In the genomic region with DNA sequence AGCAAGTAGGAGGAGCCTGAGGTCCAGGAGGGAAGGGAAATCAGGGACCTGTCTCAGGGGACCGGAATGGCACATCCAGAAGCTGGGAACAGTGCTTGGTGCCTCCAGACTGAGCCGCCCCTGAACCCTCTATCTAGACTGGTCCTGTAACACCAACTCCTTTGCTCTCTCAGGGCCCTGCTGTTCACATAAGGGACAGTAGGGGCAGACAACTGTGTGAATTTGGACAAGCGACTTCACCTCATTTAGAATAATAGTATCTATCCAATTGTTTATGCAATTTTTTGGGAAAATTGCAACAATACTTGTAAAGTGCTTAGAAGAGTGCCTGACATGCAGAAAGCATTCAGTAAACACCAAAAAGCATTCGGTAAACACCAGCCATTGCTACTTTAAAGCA, we compare ENCODE assay signal across 16 cellular contexts. TPM values are rescaled to one million over a fixed set of nuclear protein-coding genes. Genes with fewer than 3 reads are reported as not detected.
DNase-seq lines count a peak whose midpoint lies in the region; ATAC-seq, FAIRE-seq and TF ChIP-seq lines count a peak whose summit lies in the region.
"Had no signal": no experiment of that assay in that cellular context is flagged by ENCODE, and none has a peak within 500 bp of the region (broad histone marks: within the 10 kb centered on the region; RNA-seq: fewer than 3 reads in every experiment).

No MANE protein-coding gene starts in this region.

- no peaks in the 10 kb centered on the region for H3K4me1 Mint-ChIP-seq in mesothelial cell of epicardium
- H3K4me1 Mint-ChIP-seq in activated CD4-positive, alpha-beta memory T cell treated with anti-CD3 and anti-CD28 coated beads, Interleukin-2, amount 10 ng/mL, durations not matched to agents 7 days and 5 days: no peaks in the 10 kb centered on the region

- no peak for TF ChIP-seq EP300 in GM12878 (IDR thresholded peaks at IDR 0.05; ENCODE audit: borderline replicate concordance in 1 of 2, control insufficient read depth in 1 of 2, low read depth in 2 of 2, low read length in 2 of 2)

- DNase-seq in KBM-7 (peak; percentile 12), GM12878 (ENCODE audit: low read depth, low spot score) (no peak), mesothelial cell of epicardium (ENCODE audit: low spot score in 2 of 2, unreplicated experiment in 2 of 2) (no peak), NOMO-1 (lab: John Stamatoyannopoulos, UW; ENCODE audit: unreplicated experiment in 2 of 2) (no peak)
- no peak for DNase-seq in stimulated activated CD4-positive, alpha-beta T cell treated with anti-CD3 and anti-CD28 coated beads, Interleukin-4, amount 100 ng/mL, for 24 hours
- no peak for DNase-seq in activated CD4-positive, alpha-beta memory T cell treated with anti-CD3 and anti-CD28 coated beads, Interleukin-2, amount 10 ng/mL, durations not matched to agents 7 days and 5 days
- DNase-seq: activated CD4-positive, alpha-beta T cell treated with anti-CD3 and anti-CD28 coated beads for 4 hours; activated gamma-delta T cell treated with Interleukin-2 at 50 U/mL for 16 hours; DMS79; heart right ventricle; SHP77; sigmoid colon; upper lobe of right lung had no signal

- H3K27ac ChIP-seq in DOHH2 (ENCODE audit: low read depth, low read length) (no peak overlapping the region), GM12878 (ENCODE audit: control insufficient read depth, insufficient read depth) (no peak overlapping the region)
- H3K27ac ChIP-seq: heart right ventricle, sigmoid colon, upper lobe of right lung had no signal

- in situ Hi-C loops in KBM-7 (cut with MboI; ENCODE audit: low pct_unique_long_range_greater_than_20kb, low sequenced_read_pairs): no loop called here
- in situ Hi-C loops in GM12878 (cut with MboI): no loop called here

- H3K27me3 ChIP-seq in DOHH2 (ENCODE audit: control insufficient read depth, low read length) (no peaks in the 10 kb centered on the region), GM12878 (replicated peaks in 1 of 2; ENCODE audit: control insufficient read depth in 2 of 2, insufficient read depth in 2 of 2, low read length in 1 of 2) (no peaks in the 10 kb centered on the region)
- H3K27me3 ChIP-seq: heart right ventricle, sigmoid colon, upper lobe of right lung had no signal

- no peaks in the 10 kb centered on the region for H3K9me3 Mint-ChIP-seq in mesothelial cell of epicardium
- no peaks in the 10 kb centered on the region for H3K9me3 Mint-ChIP-seq in activated CD4-positive, alpha-beta memory T cell treated with anti-CD3 and anti-CD28 coated beads, Interleukin-2, amount 10 ng/mL, durations not matched to agents 7 days and 5 days
- H3K9me3 Mint-ChIP-seq: dendritic cell treated with granulocyte-macrophage colony-stimulating factor and Interleukin-4, amounts not matched to agents 40 ng/mL and 50 ng/mL, for 4 days; IgD-negative memory B cell had no signal

- peaks cover 91% of the 10 kb centered on the region for H3K36me3 ChIP-seq in DOHH2 (ENCODE audit: control insufficient read depth, low read length)
- peaks cover 31 to 43% of the 10 kb centered on the region in 2 experiments for H3K36me3 ChIP-seq in GM12878 (ENCODE audit: control insufficient read depth in 2 of 2, insufficient read depth in 2 of 2, low read length in 1 of 2)

- H3K4me2 ChIP-seq in DOHH2 (ENCODE audit: low read length): no peak overlapping the region
- H3K4me2 ChIP-seq in GM12878 (ENCODE audit: control insufficient read depth, insufficient read depth): no peak overlapping the region

- no peak overlapping the region for H3K4me3 Mint-ChIP-seq in mesothelial cell of epicardium
- no peak overlapping the region for H3K4me3 Mint-ChIP-seq in activated CD4-positive, alpha-beta memory T cell treated with anti-CD3 and anti-CD28 coated beads, Interleukin-2, amount 10 ng/mL, durations not matched to agents 7 days and 5 days
- H3K4me3 Mint-ChIP-seq: dendritic cell treated with granulocyte-macrophage colony-stimulating factor and Interleukin-4, amounts not matched to agents 40 ng/mL and 50 ng/mL, for 4 days; IgD-negative memory B cell had no signal

- H2AFZ ChIP-seq in GM12878 (ENCODE audit: control insufficient read depth, low read depth, low read length): no peak overlapping the region

- no peak overlapping the region for H3K27ac Mint-ChIP-seq in mesothelial cell of epicardium
- H3K27ac Mint-ChIP-seq in activated CD4-positive, alpha-beta memory T cell treated with anti-CD3 and anti-CD28 coated beads, Interleukin-2, amount 10 ng/mL, durations not matched to agents 7 days and 5 days: no peak overlapping the region
- H3K27ac Mint-ChIP-seq: dendritic cell treated with granulocyte-macrophage colony-stimulating factor and Interleukin-4, amounts not matched to agents 40 ng/mL and 50 ng/mL, for 4 days; IgD-negative memory B cell had no signal

- H3K4me3 ChIP-seq in DOHH2 (ENCODE audit: low read length) (no peak overlapping the region), GM12878 (no peak overlapping the region)
- H3K4me3 ChIP-seq: heart right ventricle, sigmoid colon, upper lobe of right lung had no signal

- CTCF ChIA-PET in GM12878 (lab: Yijun Ruan, JAX): interaction anchor here (1.0 to 1.5 kb wide), 2 partner anchors 16 to 32 kb away, joined by 3 read pairs; a partner anchor contains a TSS
- CTCF ChIA-PET in activated CD4-positive, alpha-beta memory T cell treated with anti-CD3 and anti-CD28 coated beads, Interleukin-2, amount 10 ng/mL, durations not matched to agents 7 days and 5 days (lab: Charles Lee): interaction anchor here (1.3 kb wide), 1 partner anchor 32 kb away, joined by 3 read pairs; no protein-coding TSS in a partner anchor

- POLR2A ChIA-PET in GM12878 (lab: Charles Lee): no interaction called here
- POLR2A ChIA-PET in activated CD4-positive, alpha-beta memory T cell treated with anti-CD3 and anti-CD28 coated beads, Interleukin-2, amount 10 ng/mL, durations not matched to agents 7 days and 5 days (lab: Charles Lee): no interaction called here

- peaks cover 44% of the 10 kb centered on the region for H3K36me3 Mint-ChIP-seq in mesothelial cell of epicardium
- H3K36me3 Mint-ChIP-seq in activated CD4-positive, alpha-beta memory T cell treated with anti-CD3 and anti-CD28 coated beads, Interleukin-2, amount 10 ng/mL, durations not matched to agents 7 days and 5 days (ENCODE audit: low read depth): peaks cover 68% of the 10 kb centered on the region

- RAD21 ChIA-PET in GM12878 (lab: Charles Lee; ENCODE audit: unreplicated experiment): no interaction called here

- H3K79me2 ChIP-seq in DOHH2 (ENCODE audit: control insufficient read depth, low read length) (no peaks in the 10 kb centered on the region; the same call in 1 of the 2 replicates), GM12878 (ENCODE audit: control insufficient read depth, insufficient read depth, low read length) (no peaks in the 10 kb centered on the region)

- H3F3A ChIP-seq in DOHH2 (ENCODE audit: control insufficient read depth, insufficient read depth): no peaks in the 10 kb centered on the region

- no TSS peak for BruUV-seq in GM12878 (replicated peaks; lab: Mats Ljungman, UMichigan)

- TF ChIP-seq CTCF in DOHH2 (IDR thresholded peaks at IDR 0.05; ENCODE audit: low read depth, low read length, poor library complexity, severe bottlenecking): peak; percentile 41
- peak; percentile 4 to 46 (median 41); a peak in 4 of 6 replicates for TF ChIP-seq CTCF in GM12878 (IDR thresholded peaks at IDR 0.05 in 2 of 3, conservative IDR thresholded peaks at IDR 0.05 in 1 of 3; ENCODE audit: control insufficient read depth in 2 of 3, extremely low read depth in 1 of 3, insufficient read depth in 1 of 3, low read depth in 3 of 3, low read length in 3 of 3)
- TF ChIP-seq CTCF in mesothelial cell of epicardium (IDR thresholded peaks at IDR 0.05; ENCODE audit: unreplicated experiment): peak; percentile 17

- H3K4me1 ChIP-seq in DOHH2 (ENCODE audit: control insufficient read depth, low read length): no peaks in the 10 kb centered on the region
- H3K4me1 ChIP-seq in GM12878 (ENCODE audit: control insufficient read depth, insufficient read depth, low read length): no peaks in the 10 kb centered on the region
- H3K4me1 ChIP-seq: heart right ventricle, sigmoid colon, upper lobe of right lung had no signal

- H3K9me2 ChIP-seq in DOHH2 (replicated peaks; ENCODE audit: control insufficient read depth, low read length): no peaks in the 10 kb centered on the region

- no peak for TF ChIP-seq RAD21 in GM12878 (IDR thresholded peaks at IDR 0.05; ENCODE audit: insufficient read depth, low read depth, low read length)

- intact Hi-C loops in GM12878 (cut with micrococcal nuclease; ENCODE audit: unreplicated experiment): no loop called here

- H3K9me3 ChIP-seq in DOHH2 (ENCODE audit: control insufficient read depth, insufficient read depth, low read length): no peaks in the 10 kb centered on the region
- no peaks in the 10 kb centered on the region for H3K9me3 ChIP-seq in GM12878 (replicated peaks; ENCODE audit: control insufficient read depth, insufficient read depth, low read length)
- H3K9me3 ChIP-seq: heart right ventricle, sigmoid colon, upper lobe of right lung had no signal

- H3K27me3 Mint-ChIP-seq in mesothelial cell of epicardium (ENCODE audit: low read depth): no peaks in the 10 kb centered on the region
- H3K27me3 Mint-ChIP-seq in activated CD4-positive, alpha-beta memory T cell treated with anti-CD3 and anti-CD28 coated beads, Interleukin-2, amount 10 ng/mL, durations not matched to agents 7 days and 5 days: no peaks in the 10 kb centered on the region
- H3K27me3 Mint-ChIP-seq: dendritic cell treated with granulocyte-macrophage colony-stimulating factor and Interleukin-4, amounts not matched to agents 40 ng/mL and 50 ng/mL, for 4 days; IgD-negative memory B cell had no signal

- peak; percentile 68 for ATAC-seq in GM12878
- ATAC-seq: upper lobe of right lung had no signal

- H4K20me1 ChIP-seq in DOHH2 (ENCODE audit: control insufficient read depth, insufficient read depth, low read depth, low read length) (no peaks in the 10 kb centered on the region), GM12878 (ENCODE audit: control insufficient read depth, insufficient read depth) (no peaks in the 10 kb centered on the region)

- FAIRE-seq in GM12878 (lab: Jason Lieb, UNC): no peak

- TF ChIP-seq POLR2A in GM12878 (IDR thresholded peaks at IDR 0.05; ENCODE audit: low read depth, low read length): no peak

- no peak overlapping the region for H3K9ac ChIP-seq in GM12878 (ENCODE audit: control insufficient read depth, insufficient read depth, low read length)

- SMC1A ChIA-PET in GM12878 (lab: Charles Lee; ENCODE audit: uncharacterized antibody, unreplicated experiment): interaction anchor here (0.8 kb wide), 1 partner anchor 54 kb away, joined by 3 read pairs; no protein-coding TSS in a partner anchor

- 98% methylated on average over 4 of the region's 4 CpGs for WGBS in GM12878 (ENCODE audit: insufficient coverage, insufficient replicate concordance, low lambda C conversion rate, missing lambda C conversion rate)

RNA-seq across cellular contexts. Expression of a gene that starts 14.0 kb away (rescaled TPM):
- total RNA-seq in GM12878 (2013; cell fraction: nucleolus; rRNA removed): 125 and 148 TPM in 2 replicates
- total RNA-seq in GM12878 (2014; rRNA removed) (41.3 and 51.1 TPM in 2 replicates), GM12878 (2014; rRNA removed; fragmentation: Illumina TruSeq; extraction: Trizol) (30.3 and 33.9 TPM in 2 replicates), GM12878 (2021) (107 and 109 TPM in 2 replicates), mesothelial cell of epicardium (89.3 to 93.4 TPM (median 92.6 TPM) in 3 replicates)
- 39.2 TPM for polyA plus RNA-seq in GM12878 (2011; ENCODE audit: low read depth)
- polyA plus RNA-seq in GM12878 (2011; rRNA removed) (65.6 and 105 TPM in 2 replicates), GM12878 (2014; fragmentation: Illumina TruSeq; extraction: Trizol) (46.5 and 72.4 TPM in 2 replicates), GM12878 (2014; fragmentation: Nextera tagmentation; extraction: Ambion mirVana) (under 1 TPM; 0.49 to 0.79 TPM), GM12878 (2014; rRNA removed) (88.0 and 99.6 TPM in 2 replicates), GM12878 (2016; fragmentation: Nextera tagmentation; extraction: Ambion mirVana) (10 to 100 TPM; 30.4 to 30.8 TPM)
- polyA plus RNA-seq in GM12878 (2011; cell fraction: cytosol; rRNA removed): 89.6 and 90.4 TPM in 2 replicates
- 259 and 261 TPM in 2 replicates for polyA plus RNA-seq in GM12878 (2011; cell fraction: nucleus; rRNA removed)
- 59.8 and 68.6 TPM in 2 replicates for polyA plus RNA-seq in GM12878 (2012)
- 126 and 141 TPM in 2 replicates for polyA minus RNA-seq in GM12878 (2011; rRNA and poly(A)+ RNA removed)
- 41.4 and 56.8 TPM in 2 replicates for polyA minus RNA-seq in GM12878 (2011; cell fraction: cytosol; rRNA and poly(A)+ RNA removed)
- polyA minus RNA-seq in GM12878 (2011; cell fraction: nucleus; rRNA and poly(A)+ RNA removed): 34.8 and 61.6 TPM in 2 replicates
- total RNA-seq in activated CD4-positive, alpha-beta memory T cell treated with anti-CD3 and anti-CD28 coated beads, Interleukin-2, amount 10 ng/mL, durations not matched to agents 7 days and 5 days: 10 to 100 TPM; 88.3 to 89.2 TPM

RNA-seq across cellular contexts. Expression of a gene that starts 15.2 kb away (rescaled TPM):
- 0.44 TPM in 1 of 2 replicates, not detected in the other for total RNA-seq in GM12878 (2013; cell fraction: nucleolus; rRNA removed)
- total RNA-seq in GM12878 (2014; rRNA removed) (0.11 TPM in 2 replicates), GM12878 (2014; rRNA removed; fragmentation: Illumina TruSeq; extraction: Trizol) (0.09 TPM in 1 of 2 replicates, not detected in the other), GM12878 (2021) (0.31 TPM in 1 of 2 replicates, not detected in the other), mesothelial cell of epicardium (not detected in 3 replicates)
- polyA plus RNA-seq in GM12878 (2011; ENCODE audit: low read depth): not detected
- polyA plus RNA-seq in GM12878 (2011; rRNA removed) (0.65 and 0.83 TPM in 2 replicates), GM12878 (2014; fragmentation: Illumina TruSeq; extraction: Trizol) (not detected in 2 replicates), GM12878 (2014; fragmentation: Nextera tagmentation; extraction: Ambion mirVana) (under 1 TPM in 1 of 2 experiments, not detected in 1; 0.04 TPM), GM12878 (2014; rRNA removed) (0.05 TPM in 2 replicates), GM12878 (2016; fragmentation: Nextera tagmentation; extraction: Ambion mirVana) (not detected)
- 0.60 and 1.1 TPM in 2 replicates for polyA plus RNA-seq in GM12878 (2011; cell fraction: cytosol; rRNA removed)
- polyA plus RNA-seq in GM12878 (2011; cell fraction: nucleus; rRNA removed): 0.37 and 0.78 TPM in 2 replicates
- polyA plus RNA-seq in GM12878 (2012): 0.18 TPM in 1 of 2 replicates, not detected in the other
- 0.51 and 0.93 TPM in 2 replicates for polyA minus RNA-seq in GM12878 (2011; rRNA and poly(A)+ RNA removed)
- polyA minus RNA-seq in GM12878 (2011; cell fraction: cytosol; rRNA and poly(A)+ RNA removed): 0.62 TPM in 1 of 2 replicates, not detected in the other
- polyA minus RNA-seq in GM12878 (2011; cell fraction: nucleus; rRNA and poly(A)+ RNA removed): 0.67 TPM in 1 of 2 replicates, not detected in the other
- total RNA-seq in activated CD4-positive, alpha-beta memory T cell treated with anti-CD3 and anti-CD28 coated beads, Interleukin-2, amount 10 ng/mL, durations not matched to agents 7 days and 5 days: not detected
- polyA plus RNA-seq: IgD-negative memory B cell had no signal

RNA-seq across cellular contexts. Expression of a gene that starts 33.8 kb away (rescaled TPM):
- 2.9 and 4.0 TPM in 2 replicates for total RNA-seq in GM12878 (2013; cell fraction: nucleolus; rRNA removed)
- total RNA-seq in GM12878 (2014; rRNA removed) (0.06 and 0.16 TPM in 2 replicates), GM12878 (2014; rRNA removed; fragmentation: Illumina TruSeq; extraction: Trizol) (0.14 and 0.18 TPM in 2 replicates), GM12878 (2021) (0.37 and 0.41 TPM in 2 replicates), mesothelial cell of epicardium (0.44 to 0.56 TPM (median 0.50 TPM) in 3 replicates)
- polyA plus RNA-seq in GM12878 (2011; ENCODE audit: low read depth): not detected
- polyA plus RNA-seq in GM12878 (2011; rRNA removed) (0.06 TPM in 1 of 2 replicates, not detected in the other), GM12878 (2014; fragmentation: Illumina TruSeq; extraction: Trizol) (0.03 TPM in 1 of 2 replicates, not detected in the other), GM12878 (2014; fragmentation: Nextera tagmentation; extraction: Ambion mirVana) (not detected), GM12878 (2014; rRNA removed) (0.29 and 0.37 TPM in 2 replicates), GM12878 (2016; fragmentation: Nextera tagmentation; extraction: Ambion mirVana) (under 1 TPM in 1 of 2 experiments, not detected in 1; 0.25 TPM)
- polyA plus RNA-seq in GM12878 (2011; cell fraction: cytosol; rRNA removed): 0.12 and 0.13 TPM in 2 replicates
- polyA plus RNA-seq in GM12878 (2011; cell fraction: nucleus; rRNA removed): 0.43 and 0.76 TPM in 2 replicates
- polyA plus RNA-seq in GM12878 (2012): 0.14 TPM in 1 of 2 replicates, not detected in the other
- 0.15 and 0.36 TPM in 2 replicates for polyA minus RNA-seq in GM12878 (2011; rRNA and poly(A)+ RNA removed)
- 0.52 TPM in 1 of 2 replicates, not detected in the other for polyA minus RNA-seq in GM12878 (2011; cell fraction: cytosol; rRNA and poly(A)+ RNA removed)
- polyA minus RNA-seq in GM12878 (2011; cell fraction: nucleus; rRNA and poly(A)+ RNA removed): 0.60 and 0.96 TPM in 2 replicates
- under 1 TPM; 0.25 to 0.30 TPM for total RNA-seq in activated CD4-positive, alpha-beta memory T cell treated with anti-CD3 and anti-CD28 coated beads, Interleukin-2, amount 10 ng/mL, durations not matched to agents 7 days and 5 days
- total RNA-seq: sigmoid colon had no signal
- polyA plus RNA-seq: heart right ventricle, IgD-negative memory B cell had no signal

RNA-seq across cellular contexts. Expression of a gene that starts 37.0 kb away (rescaled TPM):
- total RNA-seq in GM12878 (2013; cell fraction: nucleolus; rRNA removed): 15.6 and 16.9 TPM in 2 replicates
- 15.4 and 19.9 TPM in 2 replicates for total RNA-seq in GM12878 (2014; rRNA removed)
- 2.1 and 3.0 TPM in 2 replicates for total RNA-seq in GM12878 (2014; rRNA removed; fragmentation: Illumina TruSeq; extraction: Trizol)
- total RNA-seq in GM12878 (2021): 23.1 and 24.4 TPM in 2 replicates
- 2.0 TPM for polyA plus RNA-seq in GM12878 (2011; ENCODE audit: low read depth)
- 0.76 and 1.9 TPM in 2 replicates for polyA plus RNA-seq in GM12878 (2011; rRNA removed)
- 3.1 and 6.3 TPM in 2 replicates for polyA plus RNA-seq in GM12878 (2011; cell fraction: cytosol; rRNA removed)
- polyA plus RNA-seq in GM12878 (2011; cell fraction: nucleus; rRNA removed): 8.8 and 10.9 TPM in 2 replicates
- polyA plus RNA-seq in GM12878 (2012): 5.4 and 7.5 TPM in 2 replicates
- polyA plus RNA-seq in GM12878 (2014; fragmentation: Illumina TruSeq; extraction: Trizol): 0.30 and 2.0 TPM in 2 replicates
- polyA plus RNA-seq in GM12878 (2014; fragmentation: Nextera tagmentation; extraction: Ambion mirVana): under 1 TPM; 0.31 to 0.69 TPM
- 12.5 and 14.5 TPM in 2 replicates for polyA plus RNA-seq in GM12878 (2014; rRNA removed)
- 1 to 10 TPM; 5.8 to 7.9 TPM for polyA plus RNA-seq in GM12878 (2016; fragmentation: Nextera tagmentation; extraction: Ambion mirVana)
- 2.2 and 5.3 TPM in 2 replicates for polyA minus RNA-seq in GM12878 (2011; rRNA and poly(A)+ RNA removed)
- 5.0 and 5.5 TPM in 2 replicates for polyA minus RNA-seq in GM12878 (2011; cell fraction: cytosol; rRNA and poly(A)+ RNA removed)
- polyA minus RNA-seq in GM12878 (2011; cell fraction: nucleus; rRNA and poly(A)+ RNA removed): 10.6 and 15.7 TPM in 2 replicates
- total RNA-seq in mesothelial cell of epicardium: 33.8 to 34.6 TPM (median 34.1 TPM) in 3 replicates
- 10 to 100 TPM; 16.9 to 17.6 TPM for total RNA-seq in activated CD4-positive, alpha-beta memory T cell treated with anti-CD3 and anti-CD28 coated beads, Interleukin-2, amount 10 ng/mL, durations not matched to agents 7 days and 5 days

RNA-seq across cellular contexts. Expression of a gene that starts 53.5 kb away (rescaled TPM):
- total RNA-seq in GM12878 (2013; cell fraction: nucleolus; rRNA removed): 4.3 and 5.0 TPM in 2 replicates
- 1.7 and 2.1 TPM in 2 replicates for total RNA-seq in GM12878 (2014; rRNA removed)
- total RNA-seq in GM12878 (2014; rRNA removed; fragmentation: Illumina TruSeq; extraction: Trizol): 1.1 and 1.2 TPM in 2 replicates
- total RNA-seq in GM12878 (2021): 9.4 TPM in 2 replicates
- polyA plus RNA-seq in GM12878 (2011; ENCODE audit: low read depth): 0.52 TPM
- polyA plus RNA-seq in GM12878 (2011; rRNA removed): 0.52 and 1.1 TPM in 2 replicates
- 2.0 and 2.4 TPM in 2 replicates for polyA plus RNA-seq in GM12878 (2011; cell fraction: cytosol; rRNA removed)
- 4.4 and 5.6 TPM in 2 replicates for polyA plus RNA-seq in GM12878 (2011; cell fraction: nucleus; rRNA removed)
- 3.8 and 4.8 TPM in 2 replicates for polyA plus RNA-seq in GM12878 (2012)
- polyA plus RNA-seq in GM12878 (2014; fragmentation: Illumina TruSeq; extraction: Trizol): 0.92 and 2.3 TPM in 2 replicates
- polyA plus RNA-seq in GM12878 (2014; fragmentation: Nextera tagmentation; extraction: Ambion mirVana): 1 to 10 TPM in 1 of 2 experiments, under 1 TPM in 1; 0.47 to 1.7 TPM
- polyA plus RNA-seq in GM12878 (2014; rRNA removed): 4.6 and 5.8 TPM in 2 replicates
- 1 to 10 TPM in 1 of 2 experiments, under 1 TPM in 1; 0.70 to 1.1 TPM for polyA plus RNA-seq in GM12878 (2016; fragmentation: Nextera tagmentation; extraction: Ambion mirVana)
- polyA minus RNA-seq in GM12878 (2011; rRNA and poly(A)+ RNA removed): 0.44 and 0.46 TPM in 2 replicates
- 1.2 TPM in 2 replicates for polyA minus RNA-seq in GM12878 (2011; cell fraction: cytosol; rRNA and poly(A)+ RNA removed)
- 1.2 and 2.5 TPM in 2 replicates for polyA minus RNA-seq in GM12878 (2011; cell fraction: nucleus; rRNA and poly(A)+ RNA removed)
- total RNA-seq in mesothelial cell of epicardium: 10.4 to 11.5 TPM (median 10.9 TPM) in 3 replicates
- total RNA-seq in activated CD4-positive, alpha-beta memory T cell treated with anti-CD3 and anti-CD28 coated beads, Interleukin-2, amount 10 ng/mL, durations not matched to agents 7 days and 5 days: 10 to 100 TPM; 12.5 to 12.9 TPM
